Comparison of ENCODE assay signal across 10 cellular contexts in genomic region chr13:98930014-98930625, GRCh38. TPM values are rescaled to one million over a fixed set of nuclear protein-coding genes. Genes with fewer than 3 reads are reported as not detected.
DNase-seq lines count a peak whose midpoint lies in the region; ATAC-seq and TF ChIP-seq lines count a peak whose summit lies in the region.
"Had no signal": no experiment of that assay in that cellular context is flagged by ENCODE, and none has a peak within 500 bp of the region (broad histone marks: within the 10 kb centered on the region; RNA-seq: fewer than 3 reads in every experiment).

No MANE protein-coding gene starts in this region.

- H3K9me3 ChIP-seq in psoas muscle (peaks cover 5% of the 10 kb centered on the region), uterus (peaks cover 0 to 8% of the 10 kb centered on the region in 2 donors)

- H3K4me3 ChIP-seq in psoas muscle: peak overlapping the region; percentile 24
- no peak overlapping the region for H3K4me3 ChIP-seq in uterus

- WGBS in psoas muscle, 3 donors: 12 to 18% (median 12%) methylated on average over 8 of the region's 8 CpGs

- intact Hi-C loops in psoas muscle (cut with DNase I): no loop called here
- intact Hi-C loops in uterus (cut with DNase I; ENCODE audit: low total_unique reads): loop anchor here (5.0 kb wide), 1 partner anchor 127 kb away; no protein-coding TSS in a partner anchor

- H3K4me1 Mint-ChIP-seq in endothelial cell (ENCODE audit: unreplicated experiment): peaks cover 30% of the 10 kb centered on the region

- H3K36me3 ChIP-seq in psoas muscle (ENCODE audit: insufficient read depth in 1 of 2, low read depth in 1 of 2) (no peaks in the 10 kb centered on the region), uterus (no peaks in the 10 kb centered on the region)

- ATAC-seq in psoas muscle (peak; percentile 91 to 97 (median 96)), GM21360 (IDR thresholded peaks at IDR 0.05; ENCODE audit: unreplicated experiment) (no peak), GM21390 (IDR thresholded peaks at IDR 0.05; ENCODE audit: unreplicated experiment) (no peak)

- H3K4me1 ChIP-seq in psoas muscle (no peaks in the 10 kb centered on the region), uterus (no peaks in the 10 kb centered on the region)

- H3K27ac ChIP-seq in psoas muscle (peak overlapping the region; percentile 54), uterus (peak overlapping the region in 1 of 2 donors; percentile 33)

- DNase-seq in ELF-1 (ENCODE audit: low read depth, low spot score) (peak; percentile 25), NCI-H510A (lab: John Stamatoyannopoulos, UW) (peak; percentile 27), endothelial cell (ENCODE audit: low spot score) (peak; percentile 40), psoas muscle (peak; percentile 54 to 61), uterus (no peak)
- DNase-seq: activated CD4-positive, alpha-beta T cell treated with anti-CD3 and anti-CD28 coated beads, Interleukin-2, amount 50 U/mL, for 48 hours; mammary epithelial cell; NCI-H1092 had no signal

- peaks cover 42% of the 10 kb centered on the region for H3K36me3 Mint-ChIP-seq in endothelial cell (ENCODE audit: low read depth, unreplicated experiment)

- no peak for TF ChIP-seq CTCF in endothelial cell (IDR thresholded peaks at IDR 0.05; ENCODE audit: unreplicated experiment)
- TF ChIP-seq CTCF in psoas muscle (IDR thresholded peaks at IDR 0.05): no peak
- no peak for TF ChIP-seq CTCF in uterus (IDR thresholded peaks at IDR 0.05)

- peaks cover 3% of the 10 kb centered on the region for H3K27me3 Mint-ChIP-seq in endothelial cell (ENCODE audit: unreplicated experiment)

- peaks cover 5% of the 10 kb centered on the region for H3K9me3 Mint-ChIP-seq in endothelial cell (ENCODE audit: unreplicated experiment)

- no peak for TF ChIP-seq POLR2A in uterus (IDR thresholded peaks at IDR 0.05)

- peak overlapping the region; percentile 89 for H3K27ac Mint-ChIP-seq in endothelial cell (ENCODE audit: unreplicated experiment)

- no peak overlapping the region for H3K4me3 Mint-ChIP-seq in endothelial cell (ENCODE audit: unreplicated experiment)

- peaks cover 0 to 2% (median 0%) of the 10 kb centered on the region in 3 donors for H3K27me3 ChIP-seq in psoas muscle (ENCODE audit: insufficient read depth in 3 of 3, low read length in 2 of 3)
- H3K27me3 ChIP-seq in uterus: no peaks in the 10 kb centered on the region

RNA-seq across cellular contexts. Expression of gene DOCK9, which starts 47.7 kb away (rescaled TPM):
- total RNA-seq in endothelial cell (ENCODE audit: unreplicated experiment) (339 TPM), psoas muscle (10 to 100 TPM; 14.8 to 39.5 (median 28.5) TPM), uterus (100 to 1,000 TPM in 3 of 4 donors, 10 to 100 TPM in 1; 79.1 to 197 (median 107) TPM)
- 10 to 100 TPM; 13.8 to 26.3 (median 14.6) TPM for polyA plus RNA-seq in psoas muscle

Comparison
In these comparisons a context has a peak if more than half of its experiments do, and no peak if none do; other contexts are left out.
1. DNase-seq: peak in ELF-1 (single experiment), NCI-H510A (single experiment), endothelial cell (single experiment) and psoas muscle (2 of 2); none in uterus (0 of 2).
2. ATAC-seq: peak in psoas muscle (4 of 4); none in GM21360 (single experiment) and GM21390 (single experiment).